Comparison of ENCODE assay signal across 1 cellular context in genomic region chr7:128381161-128381821, GRCh38.
TF ChIP-seq lines count a peak whose summit lies in the region.

No MANE protein-coding gene starts in this region.

TF ChIP-seq in K562, 482 proteins besides CTCF, POLR2A, EP300 and RAD21 (continues in another document):
- peak; percentile 87; the same call in 1 of the 2 replicates for TF ChIP-seq STAT6 (CRISPR knock-in tag; IDR thresholded peaks at IDR 0.05)
- TF ChIP-seq PREB (CRISPR knock-in tag; IDR thresholded peaks at IDR 0.05) = no peak
- peak in 1 of 2 experiments; percentile 32; a peak in 2 of 4 replicates for TF ChIP-seq MAZ (CRISPR knock-in tag; conservative IDR thresholded peaks at IDR 0.05 in 1 of 2, IDR thresholded peaks at IDR 0.05 in 1 of 2)
- no peak for TF ChIP-seq KDM5B (IDR thresholded peaks at IDR 0.05; ENCODE audit: insufficient replicate concordance, low read depth, low read length)
- TF ChIP-seq TOE1 (IDR thresholded peaks at IDR 0.05; ENCODE audit: borderline replicate concordance) = no peak
- no peak for TF ChIP-seq TOE1 (CRISPR knock-in tag; IDR thresholded peaks at IDR 0.05; ENCODE audit: borderline replicate concordance, low read depth)
- no peak for TF ChIP-seq IRF1 (CRISPR knock-in tag; IDR thresholded peaks at IDR 0.05; ENCODE audit: borderline replicate concordance)
- TF ChIP-seq ZNF740 (CRISPR knock-in tag; IDR thresholded peaks at IDR 0.05) = no peak
- TF ChIP-seq ZNF740 (tag; IDR thresholded peaks at IDR 0.05) = 0 out of 4 replicates have a peak, but pooled peaks of 1 of the 2 experiments have one; percentile 19
- TF ChIP-seq KLF16 (IDR thresholded peaks at IDR 0.05) = peak; percentile 72
- TF ChIP-seq ZNF274 (IDR thresholded peaks at IDR 0.05; ENCODE audit: borderline replicate concordance, low read depth, low read length) = no peak
- no peak for TF ChIP-seq RFX7 (CRISPR knock-in tag; IDR thresholded peaks at IDR 0.05)
- TF ChIP-seq PRMT5 (CRISPR knock-in tag; IDR thresholded peaks at IDR 0.05) = no peak
- TF ChIP-seq ZNF518B (CRISPR knock-in tag; IDR thresholded peaks at IDR 0.05) = no peak
- TF ChIP-seq, protein P1, sequence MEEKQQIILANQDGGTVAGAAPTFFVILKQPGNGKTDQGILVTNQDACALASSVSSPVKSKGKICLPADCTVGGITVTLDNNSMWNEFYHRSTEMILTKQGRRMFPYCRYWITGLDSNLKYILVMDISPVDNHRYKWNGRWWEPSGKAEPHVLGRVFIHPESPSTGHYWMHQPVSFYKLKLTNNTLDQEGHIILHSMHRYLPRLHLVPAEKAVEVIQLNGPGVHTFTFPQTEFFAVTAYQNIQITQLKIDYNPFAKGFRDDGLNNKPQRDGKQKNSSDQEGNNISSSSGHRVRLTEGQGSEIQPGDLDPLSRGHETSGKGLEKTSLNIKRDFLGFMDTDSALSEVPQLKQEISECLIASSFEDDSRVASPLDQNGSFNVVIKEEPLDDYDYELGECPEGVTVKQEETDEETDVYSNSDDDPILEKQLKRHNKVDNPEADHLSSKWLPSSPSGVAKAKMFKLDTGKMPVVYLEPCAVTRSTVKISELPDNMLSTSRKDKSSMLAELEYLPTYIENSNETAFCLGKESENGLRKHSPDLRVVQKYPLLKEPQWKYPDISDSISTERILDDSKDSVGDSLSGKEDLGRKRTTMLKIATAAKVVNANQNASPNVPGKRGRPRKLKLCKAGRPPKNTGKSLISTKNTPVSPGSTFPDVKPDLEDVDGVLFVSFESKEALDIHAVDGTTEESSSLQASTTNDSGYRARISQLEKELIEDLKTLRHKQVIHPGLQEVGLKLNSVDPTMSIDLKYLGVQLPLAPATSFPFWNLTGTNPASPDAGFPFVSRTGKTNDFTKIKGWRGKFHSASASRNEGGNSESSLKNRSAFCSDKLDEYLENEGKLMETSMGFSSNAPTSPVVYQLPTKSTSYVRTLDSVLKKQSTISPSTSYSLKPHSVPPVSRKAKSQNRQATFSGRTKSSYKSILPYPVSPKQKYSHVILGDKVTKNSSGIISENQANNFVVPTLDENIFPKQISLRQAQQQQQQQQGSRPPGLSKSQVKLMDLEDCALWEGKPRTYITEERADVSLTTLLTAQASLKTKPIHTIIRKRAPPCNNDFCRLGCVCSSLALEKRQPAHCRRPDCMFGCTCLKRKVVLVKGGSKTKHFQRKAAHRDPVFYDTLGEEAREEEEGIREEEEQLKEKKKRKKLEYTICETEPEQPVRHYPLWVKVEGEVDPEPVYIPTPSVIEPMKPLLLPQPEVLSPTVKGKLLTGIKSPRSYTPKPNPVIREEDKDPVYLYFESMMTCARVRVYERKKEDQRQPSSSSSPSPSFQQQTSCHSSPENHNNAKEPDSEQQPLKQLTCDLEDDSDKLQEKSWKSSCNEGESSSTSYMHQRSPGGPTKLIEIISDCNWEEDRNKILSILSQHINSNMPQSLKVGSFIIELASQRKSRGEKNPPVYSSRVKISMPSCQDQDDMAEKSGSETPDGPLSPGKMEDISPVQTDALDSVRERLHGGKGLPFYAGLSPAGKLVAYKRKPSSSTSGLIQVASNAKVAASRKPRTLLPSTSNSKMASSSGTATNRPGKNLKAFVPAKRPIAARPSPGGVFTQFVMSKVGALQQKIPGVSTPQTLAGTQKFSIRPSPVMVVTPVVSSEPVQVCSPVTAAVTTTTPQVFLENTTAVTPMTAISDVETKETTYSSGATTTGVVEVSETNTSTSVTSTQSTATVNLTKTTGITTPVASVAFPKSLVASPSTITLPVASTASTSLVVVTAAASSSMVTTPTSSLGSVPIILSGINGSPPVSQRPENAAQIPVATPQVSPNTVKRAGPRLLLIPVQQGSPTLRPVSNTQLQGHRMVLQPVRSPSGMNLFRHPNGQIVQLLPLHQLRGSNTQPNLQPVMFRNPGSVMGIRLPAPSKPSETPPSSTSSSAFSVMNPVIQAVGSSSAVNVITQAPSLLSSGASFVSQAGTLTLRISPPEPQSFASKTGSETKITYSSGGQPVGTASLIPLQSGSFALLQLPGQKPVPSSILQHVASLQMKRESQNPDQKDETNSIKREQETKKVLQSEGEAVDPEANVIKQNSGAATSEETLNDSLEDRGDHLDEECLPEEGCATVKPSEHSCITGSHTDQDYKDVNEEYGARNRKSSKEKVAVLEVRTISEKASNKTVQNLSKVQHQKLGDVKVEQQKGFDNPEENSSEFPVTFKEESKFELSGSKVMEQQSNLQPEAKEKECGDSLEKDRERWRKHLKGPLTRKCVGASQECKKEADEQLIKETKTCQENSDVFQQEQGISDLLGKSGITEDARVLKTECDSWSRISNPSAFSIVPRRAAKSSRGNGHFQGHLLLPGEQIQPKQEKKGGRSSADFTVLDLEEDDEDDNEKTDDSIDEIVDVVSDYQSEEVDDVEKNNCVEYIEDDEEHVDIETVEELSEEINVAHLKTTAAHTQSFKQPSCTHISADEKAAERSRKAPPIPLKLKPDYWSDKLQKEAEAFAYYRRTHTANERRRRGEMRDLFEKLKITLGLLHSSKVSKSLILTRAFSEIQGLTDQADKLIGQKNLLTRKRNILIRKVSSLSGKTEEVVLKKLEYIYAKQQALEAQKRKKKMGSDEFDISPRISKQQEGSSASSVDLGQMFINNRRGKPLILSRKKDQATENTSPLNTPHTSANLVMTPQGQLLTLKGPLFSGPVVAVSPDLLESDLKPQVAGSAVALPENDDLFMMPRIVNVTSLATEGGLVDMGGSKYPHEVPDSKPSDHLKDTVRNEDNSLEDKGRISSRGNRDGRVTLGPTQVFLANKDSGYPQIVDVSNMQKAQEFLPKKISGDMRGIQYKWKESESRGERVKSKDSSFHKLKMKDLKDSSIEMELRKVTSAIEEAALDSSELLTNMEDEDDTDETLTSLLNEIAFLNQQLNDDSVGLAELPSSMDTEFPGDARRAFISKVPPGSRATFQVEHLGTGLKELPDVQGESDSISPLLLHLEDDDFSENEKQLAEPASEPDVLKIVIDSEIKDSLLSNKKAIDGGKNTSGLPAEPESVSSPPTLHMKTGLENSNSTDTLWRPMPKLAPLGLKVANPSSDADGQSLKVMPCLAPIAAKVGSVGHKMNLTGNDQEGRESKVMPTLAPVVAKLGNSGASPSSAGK (IDR thresholded peaks at IDR 0.05) = no peak
- TF ChIP-seq RBM39 (optimal IDR thresholded peaks at IDR 0.05; ENCODE audit: low read depth, low read length) = no peak
- TF ChIP-seq, protein P2, sequence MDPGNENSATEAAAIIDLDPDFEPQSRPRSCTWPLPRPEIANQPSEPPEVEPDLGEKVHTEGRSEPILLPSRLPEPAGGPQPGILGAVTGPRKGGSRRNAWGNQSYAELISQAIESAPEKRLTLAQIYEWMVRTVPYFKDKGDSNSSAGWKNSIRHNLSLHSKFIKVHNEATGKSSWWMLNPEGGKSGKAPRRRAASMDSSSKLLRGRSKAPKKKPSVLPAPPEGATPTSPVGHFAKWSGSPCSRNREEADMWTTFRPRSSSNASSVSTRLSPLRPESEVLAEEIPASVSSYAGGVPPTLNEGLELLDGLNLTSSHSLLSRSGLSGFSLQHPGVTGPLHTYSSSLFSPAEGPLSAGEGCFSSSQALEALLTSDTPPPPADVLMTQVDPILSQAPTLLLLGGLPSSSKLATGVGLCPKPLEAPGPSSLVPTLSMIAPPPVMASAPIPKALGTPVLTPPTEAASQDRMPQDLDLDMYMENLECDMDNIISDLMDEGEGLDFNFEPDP (CRISPR knock-in tag; IDR thresholded peaks at IDR 0.05) = no peak
- peak; percentile 48; the same call in 1 of the 2 replicates for TF ChIP-seq ZBTB7A (IDR thresholded peaks at IDR 0.05; ENCODE audit: borderline replicate concordance, control insufficient read depth, low read depth, low read length)
- TF ChIP-seq MEF2A (IDR thresholded peaks at IDR 0.05; ENCODE audit: control insufficient read depth, low read depth, low read length) = no peak
- TF ChIP-seq NR3C1 (CRISPR knock-in tag; IDR thresholded peaks at IDR 0.05) = 0 out of 2 replicates have a peak, but pooled peaks have one; percentile 27
- TF ChIP-seq SPI1 (IDR thresholded peaks at IDR 0.05; ENCODE audit: borderline replicate concordance, low read depth, low read length) = peak; percentile 63; the same call in 1 of the 2 replicates
- TF ChIP-seq, protein P3, sequence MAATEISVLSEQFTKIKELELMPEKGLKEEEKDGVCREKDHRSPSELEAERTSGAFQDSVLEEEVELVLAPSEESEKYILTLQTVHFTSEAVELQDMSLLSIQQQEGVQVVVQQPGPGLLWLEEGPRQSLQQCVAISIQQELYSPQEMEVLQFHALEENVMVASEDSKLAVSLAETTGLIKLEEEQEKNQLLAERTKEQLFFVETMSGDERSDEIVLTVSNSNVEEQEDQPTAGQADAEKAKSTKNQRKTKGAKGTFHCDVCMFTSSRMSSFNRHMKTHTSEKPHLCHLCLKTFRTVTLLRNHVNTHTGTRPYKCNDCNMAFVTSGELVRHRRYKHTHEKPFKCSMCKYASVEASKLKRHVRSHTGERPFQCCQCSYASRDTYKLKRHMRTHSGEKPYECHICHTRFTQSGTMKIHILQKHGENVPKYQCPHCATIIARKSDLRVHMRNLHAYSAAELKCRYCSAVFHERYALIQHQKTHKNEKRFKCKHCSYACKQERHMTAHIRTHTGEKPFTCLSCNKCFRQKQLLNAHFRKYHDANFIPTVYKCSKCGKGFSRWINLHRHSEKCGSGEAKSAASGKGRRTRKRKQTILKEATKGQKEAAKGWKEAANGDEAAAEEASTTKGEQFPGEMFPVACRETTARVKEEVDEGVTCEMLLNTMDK (IDR thresholded peaks at IDR 0.05; ENCODE audit: borderline replicate concordance, insufficient read depth, low read depth, low read length, poor library complexity, severe bottlenecking) = peak; percentile 82
- peak; percentile 35; the same call in 1 of the 2 replicates for TF ChIP-seq SMC3 (conservative IDR thresholded peaks at IDR 0.05; ENCODE audit: insufficient read depth, low read depth, low read length)
- TF ChIP-seq, protein P4, sequence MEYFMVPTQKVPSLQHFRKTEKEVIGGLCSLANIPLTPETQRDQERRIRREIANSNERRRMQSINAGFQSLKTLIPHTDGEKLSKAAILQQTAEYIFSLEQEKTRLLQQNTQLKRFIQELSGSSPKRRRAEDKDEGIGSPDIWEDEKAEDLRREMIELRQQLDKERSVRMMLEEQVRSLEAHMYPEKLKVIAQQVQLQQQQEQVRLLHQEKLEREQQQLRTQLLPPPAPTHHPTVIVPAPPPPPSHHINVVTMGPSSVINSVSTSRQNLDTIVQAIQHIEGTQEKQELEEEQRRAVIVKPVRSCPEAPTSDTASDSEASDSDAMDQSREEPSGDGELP (CRISPR knock-in tag; IDR thresholded peaks at IDR 0.05; ENCODE audit: borderline replicate concordance) = peak; percentile 52; the same call in 1 of the 2 replicates
